Comparison of ENCODE assay signal across 15 cellular contexts in genomic region chr19:34353546-34353945, GRCh38.
"Had no signal": no experiment of that assay in that cellular context is flagged by ENCODE, and none has a peak within 500 bp of the region (broad histone marks: within the 10 kb centered on the region; RNA-seq: fewer than 3 reads in every experiment).

No MANE protein-coding gene starts in this region.

- ATAC-seq: activated CD8-positive, alpha-beta T cell treated with anti-CD3 and anti-CD28 coated beads, Interleukin-2, amount 10 ng/mL, durations not matched to agents 7 days and 5 days; activated T-cell treated with anti-CD3 and anti-CD28 coated beads, Interleukin-2, amount 50 U/mL, for 4 hours; effector memory CD8-positive, alpha-beta T cell; gastroesophageal sphincter; pancreas; stimulated activated naive CD8-positive, alpha-beta T cell treated with anti-CD3 and anti-CD28 coated beads, Interleukin-15, Interleukin-2, amounts not matched to agents 100 U/mL and 50 U/mL, for 24 hours had no signal

- DNase-seq: activated CD4-positive, alpha-beta T cell treated with anti-CD3 and anti-CD28 coated beads, Interleukin-2, amount 10 ng/mL, durations not matched to agents 7 days and 5 days; activated CD4-positive, CD25-positive, alpha-beta regulatory T cell treated with anti-CD3 and anti-CD28 coated beads, Interleukin-2, amount 50 U/mL, for 72 hours; activated CD8-positive, alpha-beta T cell treated with anti-CD3 and anti-CD28 coated beads, Interleukin-2, amount 10 ng/mL, durations not matched to agents 7 days and 5 days; activated naive CD4-positive, alpha-beta T cell treated with anti-CD3 and anti-CD28 coated beads for 36 hours; activated T-cell treated with anti-CD3 and anti-CD28 coated beads, Interleukin-2, amount 50 U/mL, for 4 hours; amygdala; colonic mucosa; dorsolateral prefrontal cortex; effector memory CD8-positive, alpha-beta T cell; pancreas; stimulated activated CD4-positive, alpha-beta T cell treated with anti-CD3 and anti-CD28 coated beads, Interleukin-4, amount 100 ng/mL, for 4 hours; stimulated activated naive CD8-positive, alpha-beta T cell treated with anti-CD3 and anti-CD28 coated beads, Interleukin-15, Interleukin-2, amounts not matched to agents 100 U/mL and 50 U/mL, for 24 hours; upper lobe of left lung; WERI-Rb-1 had no signal
